21 cellular contexts compared by ENCODE assay signal in genomic region chr22:46312056-46312455, GRCh38. TPM values are rescaled to one million over a fixed set of nuclear protein-coding genes. Genes with fewer than 3 reads are reported as not detected.
DNase-seq lines count a peak whose midpoint lies in the region; ATAC-seq, FAIRE-seq and TF ChIP-seq lines count a peak whose summit lies in the region.
"Had no signal": no experiment of that assay in that cellular context is flagged by ENCODE, and none has a peak within 500 bp of the region (broad histone marks: within the 10 kb centered on the region; RNA-seq: fewer than 3 reads in every experiment).

No MANE protein-coding gene starts in this region.

- DNase-seq in RWPE1 (ENCODE audit: low spot score) (no peak), K562 (ENCODE audit: extremely low read depth in 1 of 4, low spot score in 3 of 4) (no peak), lower lobe of right lung (peak; percentile 36), aorta (peak; percentile 15 to 52), tibial artery (no peak)
- DNase-seq in activated T-cell treated with anti-CD3 and anti-CD28 coated beads, Interleukin-2, amount 50 U/mL, for 72 hours = no peak
- DNase-seq: C1 segment of cervical spinal cord; Calu3; CD4-positive, alpha-beta memory T cell; COR-L47; DMS153; DND-41; GOT3; HFFc6 had no signal

- TF ChIP-seq RAD21 in K562 (CRISPR knock-in tag; conservative IDR thresholded peaks at IDR 0.05 in 1 of 2, IDR thresholded peaks at IDR 0.05 in 1 of 2) = no peak

- no peak overlapping the region for H3K27ac Mint-ChIP-seq in activated T-cell treated with anti-CD3 and anti-CD28 coated beads, Interleukin-2, amount 50 U/mL, for 72 hours
- H3K27ac Mint-ChIP-seq: HFFc6 had no signal

- WGBS in K562 (ENCODE audit: insufficient coverage, low coverage, missing lambda C conversion rate) = 100% methylated on average over 8 of the region's 8 CpGs
- WGBS in aorta, 2 donors = 96 to 97% methylated on average over 8 of the region's 8 CpGs

- TF ChIP-seq POLR2A in K562 (conservative IDR thresholded peaks at IDR 0.05) = no peak

- intact Hi-C loops in K562 (cut with micrococcal nuclease) (loop anchor here (5.0 kb wide), 1 partner anchor 175 kb away; no protein-coding TSS in a partner anchor), lower lobe of right lung (cut with DNase I) (loop anchor here (5.0 kb wide), 1 partner anchor 190 kb away; no protein-coding TSS in a partner anchor), aorta (cut with DNase I) (loop anchor here (2.0 to 5.0 kb wide), 2 partner anchors 190 to 317 kb away; no protein-coding TSS in a partner anchor), tibial artery (cut with DNase I; ENCODE audit: low total_unique reads) (loop anchor here (2.0 kb wide), 1 partner anchor 189 kb away; no protein-coding TSS in a partner anchor)

- TSS peak; percentile 17 for BruUV-seq in K562 (replicated peaks; lab: Mats Ljungman, UMichigan)

- H3K4me3 ChIP-seq in K562 = no peak overlapping the region
- no peak overlapping the region for H3K4me3 ChIP-seq in lower lobe of right lung
- H3K4me3 ChIP-seq in aorta (ENCODE audit: low read length in 2 of 2) = no peak overlapping the region
- H3K4me3 ChIP-seq in tibial artery = no peak overlapping the region
- H3K4me3 ChIP-seq: HAP-1 had no signal

- CTCF ChIA-PET in RWPE1 (lab: Yijun Ruan, JAX) = interaction anchor here (1.2 kb wide), 1 partner anchor 190 kb away, joined by 3 read pairs; no protein-coding TSS in a partner anchor
- CTCF ChIA-PET in K562 (lab: Yijun Ruan, JAX; ENCODE audit: low intra/inter-chr PET ratio) = no interaction called here

- no peak overlapping the region for H3K4me3 Mint-ChIP-seq in activated T-cell treated with anti-CD3 and anti-CD28 coated beads, Interleukin-2, amount 50 U/mL, for 72 hours
- H3K4me3 Mint-ChIP-seq: CD4-positive, alpha-beta memory T cell; HFFc6 had no signal

- H3K4me2 ChIP-seq in K562 (ENCODE audit: insufficient read depth, low read length) = no peak overlapping the region

- no peak overlapping the region for H3K9ac ChIP-seq in K562 (ENCODE audit: insufficient read depth in 1 of 2, low read depth in 2 of 2, low read length in 2 of 2)

- no peak for FAIRE-seq in K562 (lab: Jason Lieb, UNC)
- FAIRE-seq: G401.6, GM12892, H54 had no signal

- H4K20me1 ChIP-seq in K562 (replicated peaks; ENCODE audit: control insufficient read depth, insufficient read depth, low read length) = no peaks in the 10 kb centered on the region

- no peaks in the 10 kb centered on the region for H3K9me1 ChIP-seq in K562 (ENCODE audit: control insufficient read depth, insufficient read depth, low read length)

- H3K79me2 ChIP-seq in K562 (ENCODE audit: control insufficient read depth, insufficient read depth, low read length) = peaks cover 5% of the 10 kb centered on the region

- H2AFZ ChIP-seq in K562 (ENCODE audit: low read depth, low read length) = no peak overlapping the region

- H3K9me3 ChIP-seq in K562 (replicated peaks; ENCODE audit: control insufficient read depth, insufficient read depth, low read depth, low read length) (no peaks in the 10 kb centered on the region), lower lobe of right lung (no peaks in the 10 kb centered on the region), aorta (ENCODE audit: control insufficient read depth, low read length) (no peaks in the 10 kb centered on the region), tibial artery (no peaks in the 10 kb centered on the region)
- H3K9me3 ChIP-seq: HAP-1 had no signal

- no peaks in the 10 kb centered on the region for H3K9me3 Mint-ChIP-seq in activated T-cell treated with anti-CD3 and anti-CD28 coated beads, Interleukin-2, amount 50 U/mL, for 72 hours
- H3K9me3 Mint-ChIP-seq: CD4-positive, alpha-beta memory T cell; HFFc6 had no signal

- H3K4me1 Mint-ChIP-seq in activated T-cell treated with anti-CD3 and anti-CD28 coated beads, Interleukin-2, amount 50 U/mL, for 72 hours (ENCODE audit: low read depth) = peaks cover 5% of the 10 kb centered on the region

- POLR2A ChIA-PET in RWPE1 (lab: Yijun Ruan, JAX; ENCODE audit: low non-redundant PET) (no interaction called here), K562 (lab: Yijun Ruan, JAX) (interaction anchor here (0.7 to 1.1 kb wide), 3 partner anchors 10 to 29 kb away, joined by 3 read pairs; no protein-coding TSS in a partner anchor)

- TF ChIP-seq EP300 in K562 (IDR thresholded peaks at IDR 0.05; ENCODE audit: low read length) = no peak

- H3K4me1 ChIP-seq in K562 (replicated peaks in 1 of 2; ENCODE audit: control insufficient read depth in 2 of 2, insufficient read depth in 2 of 2, low read length in 2 of 2) (peaks cover 3 to 4% of the 10 kb centered on the region in 2 experiments; a peak in 3 of 5 replicates), lower lobe of right lung (no peaks in the 10 kb centered on the region), aorta (ENCODE audit: control insufficient read depth in 1 of 2, insufficient read depth in 2 of 2, low read length in 2 of 2) (no peaks in the 10 kb centered on the region), tibial artery (no peaks in the 10 kb centered on the region)
- H3K4me1 ChIP-seq: HAP-1 had no signal

- H3K27me3 ChIP-seq in K562 (ENCODE audit: control insufficient read depth in 2 of 2, insufficient read depth in 2 of 2, low read length in 2 of 2) (no peaks in the 10 kb centered on the region), lower lobe of right lung (ENCODE audit: low read depth) (no peaks in the 10 kb centered on the region), aorta (ENCODE audit: control insufficient read depth in 1 of 2, insufficient read depth in 2 of 2, low read length in 1 of 2) (no peaks in the 10 kb centered on the region), tibial artery (no peaks in the 10 kb centered on the region)

- in situ Hi-C loops in K562 (cut with MboI) = loop anchor here (5.0 to 25.0 kb wide), 2 partner anchors 190 to 300 kb away; no protein-coding TSS in a partner anchor

- peaks cover 13 to 19% of the 10 kb centered on the region in 2 donors for H3K36me3 Mint-ChIP-seq in activated T-cell treated with anti-CD3 and anti-CD28 coated beads, Interleukin-2, amount 50 U/mL, for 72 hours (ENCODE audit: insufficient read depth in 2 of 2)
- H3K36me3 Mint-ChIP-seq: CD4-positive, alpha-beta memory T cell had no signal

- TF ChIP-seq CTCF in RWPE1 (conservative IDR thresholded peaks at IDR 0.05; ENCODE audit: low read depth) (no peak), K562 (IDR thresholded peaks at IDR 0.05 in 2 of 3, conservative IDR thresholded peaks at IDR 0.05 in 1 of 3; ENCODE audit: insufficient read depth in 2 of 3, low read depth in 1 of 3, low read length in 3 of 3) (no peak), lower lobe of right lung (IDR thresholded peaks at IDR 0.05) (no peak), tibial artery (IDR thresholded peaks at IDR 0.05) (no peak)

- no peak for ATAC-seq in K562
- ATAC-seq in lower lobe of right lung = no peak
- ATAC-seq in aorta (ENCODE audit: low FRiP score) = no peak
- ATAC-seq in activated T-cell treated with anti-CD3 and anti-CD28 coated beads, Interleukin-2, amount 50 U/mL, for 72 hours (replicated peaks in 1 of 2) = no peak

- H3K27ac ChIP-seq in RWPE1 (peak overlapping the region; percentile 37), K562 (ENCODE audit: extremely low read depth, low read depth, low read length) (no peak overlapping the region), lower lobe of right lung (no peak overlapping the region), aorta (ENCODE audit: low read depth in 1 of 2, low read length in 2 of 2) (no peak overlapping the region), tibial artery (no peak overlapping the region)

- H3K36me3 ChIP-seq in K562 (ENCODE audit: control insufficient read depth, insufficient read depth, low read length) = peaks cover 56% of the 10 kb centered on the region; the same call in 1 of the 3 replicates
- H3K36me3 ChIP-seq in lower lobe of right lung = no peaks in the 10 kb centered on the region
- no peaks in the 10 kb centered on the region for H3K36me3 ChIP-seq in aorta (ENCODE audit: control insufficient read depth in 1 of 2, insufficient read depth in 2 of 2, low read length in 1 of 2)
- H3K36me3 ChIP-seq in tibial artery = no peaks in the 10 kb centered on the region

- H3K27me3 Mint-ChIP-seq in activated T-cell treated with anti-CD3 and anti-CD28 coated beads, Interleukin-2, amount 50 U/mL, for 72 hours (ENCODE audit: low read depth) = no peaks in the 10 kb centered on the region
- H3K27me3 Mint-ChIP-seq: CD4-positive, alpha-beta memory T cell had no signal

RNA-seq across cellular contexts. Expression of gene GTSE1, which starts 15.4 kb away (rescaled TPM):
- 29.5 and 46.4 TPM in 2 replicates for total RNA-seq in K562 (2011; cell fraction: chromatin; rRNA removed; ENCODE audit: low replicate concordance)
- 24.9 and 26.0 TPM in 2 replicates for total RNA-seq in K562 (2011; cell fraction: nucleolus; rRNA removed)
- 25.7 and 26.0 TPM in 2 replicates for total RNA-seq in K562 (2011; cell fraction: nucleoplasm; rRNA removed)
- total RNA-seq in K562 (2014; rRNA removed) (12.6 and 15.1 TPM in 2 replicates), K562 (2014; rRNA removed; fragmentation: Illumina TruSeq; extraction: Trizol) (7.8 and 8.6 TPM in 2 replicates), K562 (2015; rRNA removed; fragmentation: Illumina TruSeq; extraction: Trizol) (12.8 and 14.8 TPM in 2 replicates), K562 (2021) (20.5 and 22.5 TPM in 2 replicates), lower lobe of right lung (1.4 TPM), aorta (1 to 10 TPM in 1 of 2 donors, under 1 TPM in 1; 0.55 to 1.5 TPM)
- polyA plus RNA-seq in K562 (2011; rRNA removed) (12.9 and 13.9 TPM in 2 replicates), K562 (2014; fragmentation: Illumina TruSeq; extraction: Trizol) (17.2 and 18.0 TPM in 2 replicates), K562 (2014; fragmentation: Nextera tagmentation; extraction: Ambion mirVana) (1 to 10 TPM; 2.5 to 3.5 TPM), K562 (2014; rRNA removed) (16.6 and 19.6 TPM in 2 replicates), aorta (1 to 10 TPM in 1 of 2 donors, under 1 TPM in 1; 0.82 to 1.0 TPM)
- 13.1 and 14.9 TPM in 2 replicates for polyA plus RNA-seq in K562 (2011; cell fraction: cytosol; rRNA removed)
- 16.7 and 24.3 TPM in 2 replicates for polyA plus RNA-seq in K562 (2011; cell fraction: nucleus; rRNA removed)
- polyA plus RNA-seq in K562 (2012) = 15.6 and 22.6 TPM in 2 replicates
- polyA minus RNA-seq in K562 (2011; rRNA and poly(A)+ RNA removed) = 6.6 and 6.7 TPM in 2 replicates
- 7.7 and 11.9 TPM in 2 replicates for polyA minus RNA-seq in K562 (2011; cell fraction: cytosol; rRNA and poly(A)+ RNA removed)
- 8.8 and 11.9 TPM in 2 replicates for polyA minus RNA-seq in K562 (2011; cell fraction: nucleus; rRNA and poly(A)+ RNA removed)
- total RNA-seq in activated T-cell treated with anti-CD3 and anti-CD28 coated beads, Interleukin-2, amount 50 U/mL, for 72 hours = 10 to 100 TPM; 54.2 to 60.5 TPM
- polyA plus RNA-seq: CD4-positive, alpha-beta memory T cell had no signal

RNA-seq across cellular contexts. Expression of gene TRMU, which starts 23.5 kb away (rescaled TPM):
- 143 and 244 TPM in 2 replicates for total RNA-seq in K562 (2011; cell fraction: chromatin; rRNA removed; ENCODE audit: low replicate concordance)
- total RNA-seq in K562 (2011; cell fraction: nucleolus; rRNA removed) = 146 and 197 TPM in 2 replicates
- 117 and 144 TPM in 2 replicates for total RNA-seq in K562 (2011; cell fraction: nucleoplasm; rRNA removed)
- total RNA-seq in K562 (2014; rRNA removed) (47.2 and 52.2 TPM in 2 replicates), K562 (2014; rRNA removed; fragmentation: Illumina TruSeq; extraction: Trizol) (28.6 and 28.8 TPM in 2 replicates), K562 (2015; rRNA removed; fragmentation: Illumina TruSeq; extraction: Trizol) (38.2 and 38.7 TPM in 2 replicates), K562 (2021) (46.0 and 47.2 TPM in 2 replicates), lower lobe of right lung (33.5 TPM), aorta (10 to 100 TPM; 29.8 to 37.8 TPM)
- polyA plus RNA-seq in K562 (2011; rRNA removed) (35.3 and 36.7 TPM in 2 replicates), K562 (2014; fragmentation: Illumina TruSeq; extraction: Trizol) (33.3 and 36.3 TPM in 2 replicates), K562 (2014; fragmentation: Nextera tagmentation; extraction: Ambion mirVana) (1 to 10 TPM; 2.3 to 3.7 TPM), K562 (2014; rRNA removed) (49.9 and 54.1 TPM in 2 replicates), aorta (10 to 100 TPM; 11.3 to 66.4 TPM)
- 28.7 and 36.3 TPM in 2 replicates for polyA plus RNA-seq in K562 (2011; cell fraction: cytosol; rRNA removed)
- 224 and 236 TPM in 2 replicates for polyA plus RNA-seq in K562 (2011; cell fraction: nucleus; rRNA removed)
- polyA plus RNA-seq in K562 (2012) = 31.9 and 36.3 TPM in 2 replicates
- 24.6 and 28.1 TPM in 2 replicates for polyA minus RNA-seq in K562 (2011; rRNA and poly(A)+ RNA removed)
- 11.9 and 14.3 TPM in 2 replicates for polyA minus RNA-seq in K562 (2011; cell fraction: cytosol; rRNA and poly(A)+ RNA removed)
- polyA minus RNA-seq in K562 (2011; cell fraction: nucleus; rRNA and poly(A)+ RNA removed) = 113 and 153 TPM in 2 replicates
- total RNA-seq in activated T-cell treated with anti-CD3 and anti-CD28 coated beads, Interleukin-2, amount 50 U/mL, for 72 hours = 10 to 100 TPM; 65.3 to 69.7 TPM

RNA-seq across cellular contexts. Expression of gene TTC38, which starts 44.2 kb away (rescaled TPM):
- 44.5 and 81.7 TPM in 2 replicates for total RNA-seq in K562 (2011; cell fraction: chromatin; rRNA removed; ENCODE audit: low replicate concordance)
- 45.4 and 50.8 TPM in 2 replicates for total RNA-seq in K562 (2011; cell fraction: nucleolus; rRNA removed)
- 39.4 and 44.0 TPM in 2 replicates for total RNA-seq in K562 (2011; cell fraction: nucleoplasm; rRNA removed)
- total RNA-seq in K562 (2014; rRNA removed) (18.1 and 27.6 TPM in 2 replicates), K562 (2014; rRNA removed; fragmentation: Illumina TruSeq; extraction: Trizol) (12.5 and 14.4 TPM in 2 replicates), K562 (2015; rRNA removed; fragmentation: Illumina TruSeq; extraction: Trizol) (18.2 and 22.2 TPM in 2 replicates), K562 (2021) (23.0 and 28.4 TPM in 2 replicates), lower lobe of right lung (26.8 TPM), aorta (10 to 100 TPM; 23.3 to 23.9 TPM)
- polyA plus RNA-seq in K562 (2011; rRNA removed) (21.4 and 38.9 TPM in 2 replicates), K562 (2014; fragmentation: Illumina TruSeq; extraction: Trizol) (16.9 and 17.9 TPM in 2 replicates), K562 (2014; fragmentation: Nextera tagmentation; extraction: Ambion mirVana) (1 to 10 TPM in 1 of 2 experiments, under 1 TPM in 1; 0.84 to 2.5 TPM), K562 (2014; rRNA removed) (13.9 and 20.3 TPM in 2 replicates), aorta (10 to 100 TPM; 26.7 to 28.2 TPM)
- 32.9 and 33.8 TPM in 2 replicates for polyA plus RNA-seq in K562 (2011; cell fraction: cytosol; rRNA removed)
- 55.5 and 90.2 TPM in 2 replicates for polyA plus RNA-seq in K562 (2011; cell fraction: nucleus; rRNA removed)
- 13.8 and 18.0 TPM in 2 replicates for polyA plus RNA-seq in K562 (2012)
- polyA minus RNA-seq in K562 (2011; rRNA and poly(A)+ RNA removed) = 22.3 and 22.8 TPM in 2 replicates
- polyA minus RNA-seq in K562 (2011; cell fraction: cytosol; rRNA and poly(A)+ RNA removed) = 16.7 and 34.3 TPM in 2 replicates
- 19.3 and 27.3 TPM in 2 replicates for polyA minus RNA-seq in K562 (2011; cell fraction: nucleus; rRNA and poly(A)+ RNA removed)
- total RNA-seq in activated T-cell treated with anti-CD3 and anti-CD28 coated beads, Interleukin-2, amount 50 U/mL, for 72 hours = 10 to 100 TPM; 10.1 to 16.5 TPM

RNA-seq across cellular contexts. Expression of gene PKDREJ, which starts 48.9 kb away (rescaled TPM):
- 0.05 TPM in 1 of 2 replicates, not detected in the other for total RNA-seq in K562 (2011; cell fraction: chromatin; rRNA removed; ENCODE audit: low replicate concordance)
- total RNA-seq in K562 (2011; cell fraction: nucleolus; rRNA removed) = not detected in 2 replicates
- not detected in 2 replicates for total RNA-seq in K562 (2011; cell fraction: nucleoplasm; rRNA removed)
- total RNA-seq in K562 (2014; rRNA removed) (not detected in 2 replicates), K562 (2014; rRNA removed; fragmentation: Illumina TruSeq; extraction: Trizol) (not detected in 2 replicates), K562 (2015; rRNA removed; fragmentation: Illumina TruSeq; extraction: Trizol) (not detected in 2 replicates), K562 (2021) (not detected in 2 replicates), lower lobe of right lung (not detected), aorta (under 1 TPM in 1 of 2 donors, not detected in 1; 0.15 TPM)
- polyA plus RNA-seq in K562 (2011; rRNA removed) (not detected in 2 replicates), K562 (2014; fragmentation: Illumina TruSeq; extraction: Trizol) (not detected in 2 replicates), K562 (2014; fragmentation: Nextera tagmentation; extraction: Ambion mirVana) (under 1 TPM in 1 of 2 experiments, not detected in 1; 0.03 TPM), K562 (2014; rRNA removed) (not detected in 2 replicates), aorta (under 1 TPM in 1 of 2 donors, not detected in 1; 0.05 TPM)
- not detected in 2 replicates for polyA plus RNA-seq in K562 (2011; cell fraction: cytosol; rRNA removed)
- polyA plus RNA-seq in K562 (2011; cell fraction: nucleus; rRNA removed) = 0.01 TPM in 1 of 2 replicates, not detected in the other
- 0.18 and 0.47 TPM in 2 replicates for polyA plus RNA-seq in K562 (2012)
- polyA minus RNA-seq in K562 (2011; rRNA and poly(A)+ RNA removed) = not detected in 2 replicates
- polyA minus RNA-seq in K562 (2011; cell fraction: cytosol; rRNA and poly(A)+ RNA removed) = not detected in 2 replicates
- not detected in 2 replicates for polyA minus RNA-seq in K562 (2011; cell fraction: nucleus; rRNA and poly(A)+ RNA removed)
- total RNA-seq in activated T-cell treated with anti-CD3 and anti-CD28 coated beads, Interleukin-2, amount 50 U/mL, for 72 hours = not detected
- total RNA-seq: A172; A673; CD4-positive, alpha-beta memory T cell; HFFc6 had no signal
- polyA plus RNA-seq: BJ; CD4-positive, alpha-beta memory T cell had no signal

Comparison
In these comparisons a context has a peak if more than half of its experiments do, and no peak if none do; other contexts are left out.
1. DNase-seq: peak in lower lobe of right lung (single experiment) and aorta (2 of 2); none in RWPE1 (single experiment), K562 (0 of 4), activated T-cell treated with anti-CD3 and anti-CD28 coated beads, Interleukin-2, amount 50 U/mL, for 72 hours (0 of 2) and tibial artery (0 of 2).